ENCODE assay signal across 1 cellular context in the genomic region with DNA sequence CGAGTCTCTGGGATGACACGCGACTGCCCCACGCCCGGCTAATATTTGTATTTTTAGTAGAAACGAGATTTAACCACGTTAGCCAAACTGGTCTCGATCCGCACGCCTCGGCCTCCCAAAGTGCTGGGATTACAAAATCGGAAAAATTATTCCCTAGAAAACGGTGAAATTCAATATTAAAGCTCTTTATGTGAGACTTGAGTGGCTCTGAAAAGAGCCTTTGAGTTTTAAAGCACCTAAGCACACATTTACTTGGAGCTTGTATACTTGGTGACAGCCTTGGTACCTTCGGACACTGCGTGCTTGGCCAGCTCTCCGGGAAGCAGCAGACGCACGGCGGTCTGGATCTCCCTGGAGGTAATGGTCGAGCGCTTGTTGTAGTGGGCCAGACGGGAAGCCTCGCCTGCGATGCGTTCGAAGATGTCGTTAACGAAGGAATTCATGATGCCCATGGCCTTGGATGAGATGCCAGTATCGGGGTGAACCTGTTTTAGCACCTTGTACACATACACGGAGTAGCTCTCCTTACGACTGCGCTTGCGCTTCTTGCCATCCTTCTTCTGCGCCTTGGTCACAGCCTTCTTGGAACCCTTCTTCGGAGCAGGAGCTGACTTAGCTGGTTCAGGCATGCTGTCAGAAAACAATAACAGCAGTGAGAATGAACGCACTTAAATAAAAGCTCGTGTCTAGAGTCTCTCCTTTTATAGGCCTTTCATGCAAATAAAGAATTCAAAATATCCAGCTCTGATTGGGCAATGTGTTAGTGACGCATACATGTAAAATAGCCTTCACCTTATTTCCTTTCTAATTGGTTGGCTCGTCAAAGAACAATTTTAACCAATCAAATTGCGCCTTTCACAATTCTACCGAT.
TF ChIP-seq lines count a peak whose summit lies in the region.

No MANE protein-coding gene starts in this region.

TF ChIP-seq in K562, 482 proteins besides CTCF, POLR2A, EP300 and RAD21 (continued from another document and continues in another):
- TF ChIP-seq, protein P1, sequence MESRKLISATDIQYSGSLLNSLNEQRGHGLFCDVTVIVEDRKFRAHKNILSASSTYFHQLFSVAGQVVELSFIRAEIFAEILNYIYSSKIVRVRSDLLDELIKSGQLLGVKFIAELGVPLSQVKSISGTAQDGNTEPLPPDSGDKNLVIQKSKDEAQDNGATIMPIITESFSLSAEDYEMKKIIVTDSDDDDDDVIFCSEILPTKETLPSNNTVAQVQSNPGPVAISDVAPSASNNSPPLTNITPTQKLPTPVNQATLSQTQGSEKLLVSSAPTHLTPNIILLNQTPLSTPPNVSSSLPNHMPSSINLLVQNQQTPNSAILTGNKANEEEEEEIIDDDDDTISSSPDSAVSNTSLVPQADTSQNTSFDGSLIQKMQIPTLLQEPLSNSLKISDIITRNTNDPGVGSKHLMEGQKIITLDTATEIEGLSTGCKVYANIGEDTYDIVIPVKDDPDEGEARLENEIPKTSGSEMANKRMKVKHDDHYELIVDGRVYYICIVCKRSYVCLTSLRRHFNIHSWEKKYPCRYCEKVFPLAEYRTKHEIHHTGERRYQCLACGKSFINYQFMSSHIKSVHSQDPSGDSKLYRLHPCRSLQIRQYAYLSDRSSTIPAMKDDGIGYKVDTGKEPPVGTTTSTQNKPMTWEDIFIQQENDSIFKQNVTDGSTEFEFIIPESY (CRISPR knock-in tag; IDR thresholded peaks at IDR 0.05), result no peak; the same call in 1 of the 2 replicates
- TF ChIP-seq RFX5 (IDR thresholded peaks at IDR 0.05; ENCODE audit: low read depth, low read length) (peak; percentile 86), SP2 (IDR thresholded peaks at IDR 0.05; ENCODE audit: extremely low read depth, low read depth, low read length, poor library complexity, severe bottlenecking) (no peak), CAMTA2 (CRISPR knock-in tag; conservative IDR thresholded peaks at IDR 0.05) (no peak), ZC3H4 (CRISPR knock-in tag; IDR thresholded peaks at IDR 0.05; ENCODE audit: borderline replicate concordance) (peak; percentile 100), LEF1 (IDR thresholded peaks at IDR 0.05) (no peak), XRCC3 (IDR thresholded peaks at IDR 0.05) (peak; percentile 40; the same call in 1 of the 2 replicates), MYBL2 (IDR thresholded peaks at IDR 0.05; ENCODE audit: low read depth) (peak; percentile 22; the same call in 1 of the 2 replicates), MYBL2 (CRISPR knock-in tag; IDR thresholded peaks at IDR 0.05; ENCODE audit: borderline replicate concordance) (no peak), FOXK2 (conservative IDR thresholded peaks at IDR 0.05 in 1 of 2, IDR thresholded peaks at IDR 0.05 in 1 of 2; ENCODE audit: low read depth in 2 of 2) (peak; percentile 93 to 94), NELFE (IDR thresholded peaks at IDR 0.05; ENCODE audit: insufficient read depth, insufficient read length) (peak; percentile 93), ZNF3 (CRISPR knock-in tag; IDR thresholded peaks at IDR 0.05) (no peak), PTRF (tag; IDR thresholded peaks at IDR 0.05) (no peak), NR3C1 (CRISPR knock-in tag; IDR thresholded peaks at IDR 0.05) (no peak), KDM4B (IDR thresholded peaks at IDR 0.05; ENCODE audit: borderline replicate concordance in 2 of 2, low read depth in 1 of 2) (peak in 1 of 2 experiments; percentile 41; a peak in 1 of 4 replicates), TAF7 (tag; IDR thresholded peaks at IDR 0.05) (peak; percentile 86), SMAD1 (IDR thresholded peaks at IDR 0.05; ENCODE audit: low read depth, low read length, partially characterized antibody) (peak; percentile 98), ZNF717 (CRISPR knock-in tag; IDR thresholded peaks at IDR 0.05) (peak; percentile 85; the same call in 1 of the 2 replicates), PRPF4 (IDR thresholded peaks at IDR 0.05; ENCODE audit: insufficient read depth, low read depth, low read length, poor library complexity, severe bottlenecking) (peak; percentile 92), MTA3 (IDR thresholded peaks at IDR 0.05; ENCODE audit: borderline replicate concordance) (peak; percentile 99), SNRNP70 (optimal IDR thresholded peaks at IDR 0.05; ENCODE audit: low read depth, low read length) (peak; percentile 98), CBFA2T3 (IDR thresholded peaks at IDR 0.05) (no peak), ZNF354B (CRISPR knock-in tag; IDR thresholded peaks at IDR 0.05) (0 out of 2 replicates have a peak, but pooled peaks have one; percentile 2), PYGO2 (tag; IDR thresholded peaks at IDR 0.05) (no peak), ZKSCAN3 (CRISPR knock-in tag; IDR thresholded peaks at IDR 0.05) (no peak), MCM3 (IDR thresholded peaks at IDR 0.05) (no peak), BCL6 (CRISPR knock-in tag; IDR thresholded peaks at IDR 0.05) (no peak), RBM39 (optimal IDR thresholded peaks at IDR 0.05; ENCODE audit: low read depth, low read length) (peak; percentile 100), RBM22 (IDR thresholded peaks at IDR 0.05; ENCODE audit: low read depth, low read length, poor library complexity, severe bottlenecking) (peak; percentile 70), SAP30 (IDR thresholded peaks at IDR 0.05; ENCODE audit: borderline replicate concordance, insufficient read depth, low read depth, low read length, poor library complexity, severe bottlenecking) (peak; percentile 86), KLF16 (IDR thresholded peaks at IDR 0.05) (0 out of 2 replicates have a peak, but pooled peaks have one; percentile 4), IRF2 (CRISPR knock-in tag; IDR thresholded peaks at IDR 0.05) (no peak; the same call in 1 of the 2 replicates), HNRNPH1 (optimal IDR thresholded peaks at IDR 0.05; ENCODE audit: low read depth, low read length) (no peak)
- TF ChIP-seq, protein P2, sequence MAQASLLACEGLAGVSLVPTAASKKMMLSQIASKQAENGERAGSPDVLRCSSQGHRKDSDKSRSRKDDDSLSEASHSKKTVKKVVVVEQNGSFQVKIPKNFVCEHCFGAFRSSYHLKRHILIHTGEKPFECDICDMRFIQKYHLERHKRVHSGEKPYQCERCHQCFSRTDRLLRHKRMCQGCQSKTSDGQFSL (CRISPR knock-in tag; IDR thresholded peaks at IDR 0.05), result peak; percentile 80; the same call in 1 of the 2 replicates
- TF ChIP-seq, protein P2 (tag; IDR thresholded peaks at IDR 0.05), result no peak
- TF ChIP-seq, protein P3, sequence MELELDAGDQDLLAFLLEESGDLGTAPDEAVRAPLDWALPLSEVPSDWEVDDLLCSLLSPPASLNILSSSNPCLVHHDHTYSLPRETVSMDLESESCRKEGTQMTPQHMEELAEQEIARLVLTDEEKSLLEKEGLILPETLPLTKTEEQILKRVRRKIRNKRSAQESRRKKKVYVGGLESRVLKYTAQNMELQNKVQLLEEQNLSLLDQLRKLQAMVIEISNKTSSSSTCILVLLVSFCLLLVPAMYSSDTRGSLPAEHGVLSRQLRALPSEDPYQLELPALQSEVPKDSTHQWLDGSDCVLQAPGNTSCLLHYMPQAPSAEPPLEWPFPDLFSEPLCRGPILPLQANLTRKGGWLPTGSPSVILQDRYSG (tag; conservative IDR thresholded peaks at IDR 0.05; ENCODE audit: low read depth), result no peak
- TF ChIP-seq, protein P4, sequence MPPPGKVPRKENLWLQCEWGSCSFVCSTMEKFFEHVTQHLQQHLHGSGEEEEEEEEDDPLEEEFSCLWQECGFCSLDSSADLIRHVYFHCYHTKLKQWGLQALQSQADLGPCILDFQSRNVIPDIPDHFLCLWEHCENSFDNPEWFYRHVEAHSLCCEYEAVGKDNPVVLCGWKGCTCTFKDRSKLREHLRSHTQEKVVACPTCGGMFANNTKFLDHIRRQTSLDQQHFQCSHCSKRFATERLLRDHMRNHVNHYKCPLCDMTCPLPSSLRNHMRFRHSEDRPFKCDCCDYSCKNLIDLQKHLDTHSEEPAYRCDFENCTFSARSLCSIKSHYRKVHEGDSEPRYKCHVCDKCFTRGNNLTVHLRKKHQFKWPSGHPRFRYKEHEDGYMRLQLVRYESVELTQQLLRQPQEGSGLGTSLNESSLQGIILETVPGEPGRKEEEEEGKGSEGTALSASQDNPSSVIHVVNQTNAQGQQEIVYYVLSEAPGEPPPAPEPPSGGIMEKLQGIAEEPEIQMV (tag; conservative IDR thresholded peaks at IDR 0.05; ENCODE audit: low read depth), result no peak
- TF ChIP-seq, protein P5, sequence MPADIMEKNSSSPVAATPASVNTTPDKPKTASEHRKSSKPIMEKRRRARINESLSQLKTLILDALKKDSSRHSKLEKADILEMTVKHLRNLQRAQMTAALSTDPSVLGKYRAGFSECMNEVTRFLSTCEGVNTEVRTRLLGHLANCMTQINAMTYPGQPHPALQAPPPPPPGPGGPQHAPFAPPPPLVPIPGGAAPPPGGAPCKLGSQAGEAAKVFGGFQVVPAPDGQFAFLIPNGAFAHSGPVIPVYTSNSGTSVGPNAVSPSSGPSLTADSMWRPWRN (IDR thresholded peaks at IDR 0.05; ENCODE audit: low read depth), result no peak
- TF ChIP-seq, protein P6, sequence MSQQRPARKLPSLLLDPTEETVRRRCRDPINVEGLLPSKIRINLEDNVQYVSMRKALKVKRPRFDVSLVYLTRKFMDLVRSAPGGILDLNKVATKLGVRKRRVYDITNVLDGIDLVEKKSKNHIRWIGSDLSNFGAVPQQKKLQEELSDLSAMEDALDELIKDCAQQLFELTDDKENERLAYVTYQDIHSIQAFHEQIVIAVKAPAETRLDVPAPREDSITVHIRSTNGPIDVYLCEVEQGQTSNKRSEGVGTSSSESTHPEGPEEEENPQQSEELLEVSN (IDR thresholded peaks at IDR 0.05; ENCODE audit: borderline replicate concordance in 1 of 2, extremely low read depth in 1 of 2, insufficient read depth in 1 of 2, insufficient read length in 1 of 2, low read depth in 1 of 2, low read length in 1 of 2, poor library complexity in 1 of 2, severe bottlenecking in 1 of 2), result peak in 1 of 2 experiments; percentile 46
- TF ChIP-seq, protein P7, sequence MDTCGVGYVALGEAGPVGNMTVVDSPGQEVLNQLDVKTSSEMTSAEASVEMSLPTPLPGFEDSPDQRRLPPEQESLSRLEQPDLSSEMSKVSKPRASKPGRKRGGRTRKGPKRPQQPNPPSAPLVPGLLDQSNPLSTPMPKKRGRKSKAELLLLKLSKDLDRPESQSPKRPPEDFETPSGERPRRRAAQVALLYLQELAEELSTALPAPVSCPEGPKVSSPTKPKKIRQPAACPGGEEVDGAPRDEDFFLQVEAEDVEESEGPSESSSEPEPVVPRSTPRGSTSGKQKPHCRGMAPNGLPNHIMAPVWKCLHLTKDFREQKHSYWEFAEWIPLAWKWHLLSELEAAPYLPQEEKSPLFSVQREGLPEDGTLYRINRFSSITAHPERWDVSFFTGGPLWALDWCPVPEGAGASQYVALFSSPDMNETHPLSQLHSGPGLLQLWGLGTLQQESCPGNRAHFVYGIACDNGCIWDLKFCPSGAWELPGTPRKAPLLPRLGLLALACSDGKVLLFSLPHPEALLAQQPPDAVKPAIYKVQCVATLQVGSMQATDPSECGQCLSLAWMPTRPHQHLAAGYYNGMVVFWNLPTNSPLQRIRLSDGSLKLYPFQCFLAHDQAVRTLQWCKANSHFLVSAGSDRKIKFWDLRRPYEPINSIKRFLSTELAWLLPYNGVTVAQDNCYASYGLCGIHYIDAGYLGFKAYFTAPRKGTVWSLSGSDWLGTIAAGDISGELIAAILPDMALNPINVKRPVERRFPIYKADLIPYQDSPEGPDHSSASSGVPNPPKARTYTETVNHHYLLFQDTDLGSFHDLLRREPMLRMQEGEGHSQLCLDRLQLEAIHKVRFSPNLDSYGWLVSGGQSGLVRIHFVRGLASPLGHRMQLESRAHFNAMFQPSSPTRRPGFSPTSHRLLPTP (IDR thresholded peaks at IDR 0.05; ENCODE audit: borderline replicate concordance, extremely low read depth, insufficient read length), result no peak
- TF ChIP-seq, protein P8, sequence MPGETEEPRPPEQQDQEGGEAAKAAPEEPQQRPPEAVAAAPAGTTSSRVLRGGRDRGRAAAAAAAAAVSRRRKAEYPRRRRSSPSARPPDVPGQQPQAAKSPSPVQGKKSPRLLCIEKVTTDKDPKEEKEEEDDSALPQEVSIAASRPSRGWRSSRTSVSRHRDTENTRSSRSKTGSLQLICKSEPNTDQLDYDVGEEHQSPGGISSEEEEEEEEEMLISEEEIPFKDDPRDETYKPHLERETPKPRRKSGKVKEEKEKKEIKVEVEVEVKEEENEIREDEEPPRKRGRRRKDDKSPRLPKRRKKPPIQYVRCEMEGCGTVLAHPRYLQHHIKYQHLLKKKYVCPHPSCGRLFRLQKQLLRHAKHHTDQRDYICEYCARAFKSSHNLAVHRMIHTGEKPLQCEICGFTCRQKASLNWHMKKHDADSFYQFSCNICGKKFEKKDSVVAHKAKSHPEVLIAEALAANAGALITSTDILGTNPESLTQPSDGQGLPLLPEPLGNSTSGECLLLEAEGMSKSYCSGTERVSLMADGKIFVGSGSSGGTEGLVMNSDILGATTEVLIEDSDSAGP (CRISPR knock-in tag; IDR thresholded peaks at IDR 0.05), result peak; percentile 84
